ENCODE assay signal across 10 cellular contexts in the genomic region with DNA sequence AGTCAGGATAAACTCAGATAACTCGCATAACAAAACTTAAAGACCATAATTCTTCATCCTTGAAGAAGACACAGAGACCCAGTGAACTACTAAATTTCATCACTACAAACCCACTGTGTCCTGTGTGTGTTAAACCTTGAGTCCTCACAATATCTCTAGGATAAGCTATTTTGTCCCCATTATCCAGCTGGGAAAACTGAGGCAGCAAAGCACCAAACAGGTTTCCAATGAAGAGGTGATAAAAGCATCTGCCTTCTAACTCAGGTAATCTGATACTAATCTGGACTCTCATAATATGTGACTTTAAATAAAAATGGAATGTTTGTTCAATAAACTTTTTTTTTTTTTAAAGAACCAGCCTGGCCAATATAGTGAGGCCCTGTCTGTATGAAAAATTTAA.
"Had no signal": no experiment of that assay in that cellular context is flagged by ENCODE, and none has a peak within 500 bp of the region (broad histone marks: within the 10 kb centered on the region; RNA-seq: fewer than 3 reads in every experiment).

No MANE protein-coding gene starts in this region.

- DNase-seq: GM23248, GOT3, H7, H9, HCEC 1CT, HFFc6 had no signal

- H3K27ac Mint-ChIP-seq: GM23338, H9, HFFc6 had no signal

- FAIRE-seq: H1, H54 had no signal

- H3K36me3 ChIP-seq: HAP-1 had no signal

- H3K4me1 ChIP-seq: HAP-1 had no signal

- H3K4me1 Mint-ChIP-seq: GM23338, H9 had no signal

- H2AFZ ChIP-seq: GM23248, GM23338 had no signal

- H3K4me2 ChIP-seq: GM23338 had no signal

- H3K27ac ChIP-seq: GM23248 had no signal

- H3K4me3 ChIP-seq: GM23248, GM23338, HAP-1 had no signal

- H3K4me3 Mint-ChIP-seq: GM23338, H9, HFFc6 had no signal

- H3K9ac ChIP-seq: GM23248 had no signal
